In genomic region chr1:85128296-85128695, GRCh38 we compare ENCODE assay signal across 27 cellular contexts.
DNase-seq lines count a peak whose midpoint lies in the region; ATAC-seq, FAIRE-seq and TF ChIP-seq lines count a peak whose summit lies in the region.
"Had no signal": no experiment of that assay in that cellular context is flagged by ENCODE, and none has a peak within 500 bp of the region (broad histone marks: within the 10 kb centered on the region; RNA-seq: fewer than 3 reads in every experiment).

No MANE protein-coding gene starts in this region.

- no peaks in the 10 kb centered on the region for H4K20me1 ChIP-seq in astrocyte (ENCODE audit: insufficient read depth, low read length)
- no peaks in the 10 kb centered on the region for H4K20me1 ChIP-seq in SK-N-SH (ENCODE audit: insufficient read depth)

- H2AFZ ChIP-seq in astrocyte (ENCODE audit: low read depth, low read length) (no peak overlapping the region), SK-N-SH (ENCODE audit: low read depth) (no peak overlapping the region)

- H3K36me3 ChIP-seq in astrocyte (ENCODE audit: insufficient read depth, low read length) = no peaks in the 10 kb centered on the region
- no peaks in the 10 kb centered on the region for H3K36me3 ChIP-seq in SK-N-SH (replicated peaks in 1 of 2; ENCODE audit: control insufficient read depth in 1 of 2, insufficient read depth in 2 of 2, low read length in 1 of 2)
- H3K36me3 ChIP-seq: left lung, uterus had no signal

- no peaks in the 10 kb centered on the region for H3K9me2 ChIP-seq in SK-N-SH

- H3K9me3 ChIP-seq in astrocyte (ENCODE audit: insufficient read depth, low read depth, low read length) = no peaks in the 10 kb centered on the region
- H3K9me3 ChIP-seq in SK-N-SH = no peaks in the 10 kb centered on the region
- no peaks in the 10 kb centered on the region for H3K9me3 ChIP-seq in CD4-positive, alpha-beta T cell (ENCODE audit: control insufficient read depth, low read length)
- H3K9me3 ChIP-seq: left lung, testis, uterus had no signal

- no peaks in the 10 kb centered on the region for H3K27me3 ChIP-seq in astrocyte (ENCODE audit: insufficient read depth, low read length)
- peaks cover 29% of the 10 kb centered on the region; the same call in 1 of the 2 replicates for H3K27me3 ChIP-seq in SK-N-SH (ENCODE audit: insufficient read depth)
- no peaks in the 10 kb centered on the region for H3K27me3 ChIP-seq in CD4-positive, alpha-beta T cell (ENCODE audit: control insufficient read depth, insufficient read depth, low read length)
- H3K27me3 ChIP-seq: left lung, testis, uterus had no signal

- H3K4me1 Mint-ChIP-seq in HFFc6 (ENCODE audit: low read depth) (peaks cover 10% of the 10 kb centered on the region), astrocyte (ENCODE audit: low read depth, unreplicated experiment) (peaks cover 9% of the 10 kb centered on the region)
- H3K4me1 Mint-ChIP-seq in CD4-positive, alpha-beta T cell (ENCODE audit: low read depth) = no peaks in the 10 kb centered on the region
- H3K4me1 Mint-ChIP-seq: immature natural killer cell, naive B cell, T-helper 17 cell had no signal

- no peaks in the 10 kb centered on the region for H3K36me3 Mint-ChIP-seq in HFFc6 (ENCODE audit: low read depth)
- no peaks in the 10 kb centered on the region for H3K36me3 Mint-ChIP-seq in astrocyte (ENCODE audit: low read depth, unreplicated experiment)
- no peaks in the 10 kb centered on the region for H3K36me3 Mint-ChIP-seq in CD4-positive, alpha-beta T cell (ENCODE audit: low read depth)
- H3K36me3 Mint-ChIP-seq: immature natural killer cell, naive B cell had no signal

- H3F3A ChIP-seq in SK-N-SH (replicated peaks; ENCODE audit: insufficient read depth) = no peaks in the 10 kb centered on the region

- POLR2A ChIA-PET in SK-N-SH (lab: Yijun Ruan, JAX) = no interaction called here
- POLR2A ChIA-PET in CD4-positive, alpha-beta T cell (lab: Charles Lee) = no interaction called here

- CTCF ChIA-PET in SK-N-SH (lab: Yijun Ruan, JAX) = interaction anchor here (2.3 kb wide), 1 partner anchor 126 kb away, joined by 7 read pairs; no protein-coding TSS in a partner anchor
- CTCF ChIA-PET in CD4-positive, alpha-beta T cell (lab: Charles Lee) = no interaction called here

- ATAC-seq in GM21576 (IDR thresholded peaks at IDR 0.05; ENCODE audit: unreplicated experiment) = no peak
- no peak for ATAC-seq in CD4-positive, alpha-beta T cell (ENCODE audit: poor library complexity)
- ATAC-seq: activated T-cell treated with anti-CD3 and anti-CD28 coated beads, Interleukin-2, amount 50 U/mL, for 4 hours; left lung; T-helper 17 cell had no signal

- TF ChIP-seq EP300 in SK-N-SH (IDR thresholded peaks at IDR 0.05; ENCODE audit: borderline replicate concordance in 1 of 2, low read depth in 1 of 2, low read length in 1 of 2) = no peak

- H3K4me2 ChIP-seq in astrocyte (ENCODE audit: low read length) (no peak overlapping the region), SK-N-SH (no peak overlapping the region)

- TF ChIP-seq RAD21 in SK-N-SH (IDR thresholded peaks at IDR 0.05; ENCODE audit: low read length) = no peak

- H3K9ac ChIP-seq in astrocyte (ENCODE audit: low read length) (no peak overlapping the region), SK-N-SH (no peak overlapping the region)

- H3K4me3 Mint-ChIP-seq in HFFc6 (0 out of 2 replicates have a peak overlapping the region, but pooled peaks have one; percentile 3), astrocyte (ENCODE audit: unreplicated experiment) (no peak overlapping the region)
- H3K4me3 Mint-ChIP-seq in CD4-positive, alpha-beta T cell = no peak overlapping the region
- H3K4me3 Mint-ChIP-seq: activated T-cell treated with anti-CD3 and anti-CD28 coated beads, Interleukin-2, amount 50 U/mL, for 4 hours; immature natural killer cell; naive B cell; T-helper 17 cell had no signal

- H3K4me3 ChIP-seq in astrocyte (ENCODE audit: insufficient read depth, low read depth, low read length) = no peak overlapping the region
- H3K4me3 ChIP-seq in fibroblast of villous mesenchyme (ENCODE audit: low read depth, low read length) = no peak overlapping the region
- H3K4me3 ChIP-seq in SK-N-SH (ENCODE audit: low read depth in 2 of 2, low read length in 1 of 2) = no peak overlapping the region
- H3K4me3 ChIP-seq: left lung, testis, uterus had no signal

- H3K4me1 ChIP-seq in astrocyte (ENCODE audit: insufficient read depth, low read length) = no peaks in the 10 kb centered on the region
- no peaks in the 10 kb centered on the region for H3K4me1 ChIP-seq in SK-N-SH (ENCODE audit: control insufficient read depth in 1 of 2, insufficient read depth in 2 of 2, low read depth in 1 of 2, low read length in 1 of 2)
- H3K4me1 ChIP-seq: left lung, testis, uterus had no signal

- DNase-seq in AG08396 (ENCODE audit: low spot score) (peak; percentile 12), HFFc6 (peak; percentile 22), astrocyte (ENCODE audit: low read depth) (no peak), fibroblast of villous mesenchyme (ENCODE audit: low read depth) (peak; percentile 34), SK-N-SH (no peak)
- DNase-seq in activated CD8-positive, alpha-beta memory T cell treated with anti-CD3 and anti-CD28 coated beads, Interleukin-2, amount 50 U/mL, for 48 hours = no peak
- no peak for DNase-seq in CD4-positive, alpha-beta T cell
- DNase-seq: activated CD4-positive, alpha-beta T cell treated with anti-CD3 and anti-CD28 coated beads for 4 hours; activated T-cell treated with anti-CD3 and anti-CD28 coated beads, Interleukin-2, amount 50 U/mL, for 4 hours; amygdala; foreskin melanocyte; GOT3; immature natural killer cell; left lung; naive B cell; NCI-H1436 treated with DMSO at 0.1 percent for 48 hours; NCI-H510A; NK-92 treated with Interleukin-12 subunit alpha and Interleukin-12 subunit beta, amount 100 ng/mL, for 24 hours; stimulated activated CD4-positive, alpha-beta T cell treated with anti-CD3 and anti-CD28 coated beads, Interleukin-4, amount 100 ng/mL, for 1 hour; stimulated activated naive CD4-positive, alpha-beta T cell; T-helper 17 cell; testis; uterus had no signal

- 0 out of 2 replicates have a peak overlapping the region, but pooled peaks have one; percentile 15 for H3K27ac Mint-ChIP-seq in HFFc6
- H3K27ac Mint-ChIP-seq in astrocyte (ENCODE audit: unreplicated experiment) = peak overlapping the region; percentile 79
- no peak overlapping the region for H3K27ac Mint-ChIP-seq in CD4-positive, alpha-beta T cell
- H3K27ac Mint-ChIP-seq: immature natural killer cell, naive B cell had no signal

- no peaks in the 10 kb centered on the region for H3K79me2 ChIP-seq in astrocyte (ENCODE audit: insufficient read depth, low read length)
- no peaks in the 10 kb centered on the region for H3K79me2 ChIP-seq in SK-N-SH (ENCODE audit: insufficient read depth)

- WGBS in SK-N-SH (ENCODE audit: low lambda C conversion rate) = 14% methylated on average over 1 of the region's 1 CpG

- no peak for TF ChIP-seq CTCF in HFFc6 (IDR thresholded peaks at IDR 0.05)
- no peak for TF ChIP-seq CTCF in astrocyte (IDR thresholded peaks at IDR 0.05; ENCODE audit: insufficient read depth, low read depth, low read length)
- TF ChIP-seq CTCF in fibroblast of villous mesenchyme (IDR thresholded peaks at IDR 0.05; ENCODE audit: insufficient read depth, low read depth, low read length) = no peak
- TF ChIP-seq CTCF in SK-N-SH (IDR thresholded peaks at IDR 0.05) = no peak
- TF ChIP-seq CTCF in CD4-positive, alpha-beta T cell (IDR thresholded peaks at IDR 0.05) = no peak

- intact Hi-C loops in CD4-positive, alpha-beta T cell (cut with DNase I, micrococcal nuclease) = no loop called here

- no peak overlapping the region for H3K27ac ChIP-seq in astrocyte (ENCODE audit: low read depth, low read length)
- no peak overlapping the region for H3K27ac ChIP-seq in SK-N-SH (ENCODE audit: low read depth in 2 of 2, low read length in 1 of 2)
- no peak overlapping the region for H3K27ac ChIP-seq in CD4-positive, alpha-beta T cell (ENCODE audit: low read depth, low read length)
- H3K27ac ChIP-seq: left lung, RWPE1, testis, uterus had no signal

- FAIRE-seq in astrocyte (lab: Jason Lieb, UNC) = no peak
- FAIRE-seq: endothelial cell of umbilical vein, G401.6 had no signal

- peaks cover 3% of the 10 kb centered on the region for H3K27me3 Mint-ChIP-seq in HFFc6 (ENCODE audit: insufficient read depth)
- H3K27me3 Mint-ChIP-seq in astrocyte (ENCODE audit: low read depth, unreplicated experiment) = peaks cover 1% of the 10 kb centered on the region
- H3K27me3 Mint-ChIP-seq in CD4-positive, alpha-beta T cell = peaks cover 4% of the 10 kb centered on the region

- H3K9me3 Mint-ChIP-seq in HFFc6 (no peaks in the 10 kb centered on the region), astrocyte (ENCODE audit: unreplicated experiment) (no peaks in the 10 kb centered on the region)
- H3K9me3 Mint-ChIP-seq in CD4-positive, alpha-beta T cell = no peaks in the 10 kb centered on the region
- H3K9me3 Mint-ChIP-seq: activated T-cell treated with anti-CD3 and anti-CD28 coated beads, Interleukin-2, amount 50 U/mL, for 4 hours; immature natural killer cell; naive B cell had no signal

TF ChIP-seq in SK-N-SH, 30 proteins besides CTCF, POLR2A, EP300 and RAD21 (continues in another document):
- TF ChIP-seq JUND (IDR thresholded peaks at IDR 0.05) (no peak), IRF3 (IDR thresholded peaks at IDR 0.05; ENCODE audit: low read depth, low read length) (no peak), GABPA (IDR thresholded peaks at IDR 0.05; ENCODE audit: low read depth) (no peak), TAF1 (IDR thresholded peaks at IDR 0.05; ENCODE audit: borderline replicate concordance, low read depth, low read length) (no peak), MAX (IDR thresholded peaks at IDR 0.05; ENCODE audit: low read depth) (no peak), TEAD4 (IDR thresholded peaks at IDR 0.05; ENCODE audit: borderline replicate concordance, insufficient read depth) (no peak), TCF12 (IDR thresholded peaks at IDR 0.05) (no peak), NFIC (IDR thresholded peaks at IDR 0.05; ENCODE audit: borderline replicate concordance) (no peak)

Comparison
In these comparisons a context has a peak if more than half of its experiments do, and no peak if none do; other contexts are left out.
1. DNase-seq: peak in AG08396 (single experiment), HFFc6 (single experiment) and fibroblast of villous mesenchyme (single experiment); none in astrocyte (single experiment), activated CD8-positive, alpha-beta memory T cell treated with anti-CD3 and anti-CD28 coated beads, Interleukin-2, amount 50 U/mL, for 48 hours (single experiment), SK-N-SH (single experiment) and CD4-positive, alpha-beta T cell (0 of 10).